ENCODE assay signal across 28 cellular contexts in the genomic region with DNA sequence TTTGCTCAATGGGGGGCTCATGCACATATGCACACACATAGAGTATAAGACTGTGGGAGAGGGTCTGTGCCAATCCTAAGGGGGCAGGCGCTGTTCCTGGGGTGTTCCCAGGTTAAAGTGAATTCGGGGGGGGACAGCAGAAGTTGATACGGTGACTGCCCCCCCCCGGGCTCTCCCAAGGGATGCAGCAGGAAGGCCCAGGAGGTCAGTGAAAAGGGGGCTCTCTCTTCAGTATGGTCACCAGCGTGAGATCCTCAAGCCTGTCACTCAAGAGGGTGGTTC. TPM values are rescaled to one million over a fixed set of nuclear protein-coding genes. Genes with fewer than 3 reads are reported as not detected.
"Had no signal": no experiment of that assay in that cellular context is flagged by ENCODE, and none has a peak within 500 bp of the region (broad histone marks: within the 10 kb centered on the region; RNA-seq: fewer than 3 reads in every experiment).

No MANE protein-coding gene starts in this region.

- H3K36me3 ChIP-seq: adrenal gland had no signal

- H3K27me3 ChIP-seq: adrenal gland had no signal

- H3K27ac ChIP-seq: adrenal gland, VCaP had no signal

- H3K9me3 ChIP-seq: adrenal gland had no signal

- FAIRE-seq: RCC 7860 had no signal

- DNase-seq: activated CD4-positive, alpha-beta T cell treated with anti-CD3 and anti-CD28 coated beads for 4 hours; activated CD4-positive, CD25-positive, alpha-beta regulatory T cell; activated CD8-positive, alpha-beta memory T cell treated with anti-CD3 and anti-CD28 coated beads, Interleukin-2, amount 50 U/mL, for 4 hours; activated CD8-positive, alpha-beta T cell treated with anti-CD3 and anti-CD28 coated beads for 36 hours; activated naive CD4-positive, alpha-beta T cell treated with anti-CD3 and anti-CD28 coated beads, Interleukin-2, amount 50 U/mL, for 16 hours; activated naive CD8-positive, alpha-beta T cell treated with anti-CD3 and anti-CD28 coated beads, Interleukin-2, amount 10 ng/mL, durations not matched to agents 7 days and 5 days; activated T-cell treated with anti-CD3 and anti-CD28 coated beads, Interleukin-2, amount 50 U/mL, for 1 hour; adrenal gland; anterior cingulate cortex; cerebellar nuclear complex; MV-4-11; NCI-H1092 treated with DMSO at 0.1 percent for 48 hours; NCI-H1417 treated with DMSO at 0.1 percent for 48 hours; NCI-H1694; NCI-H2029; NCI-H2107; NCI-H2171 treated with DMSO at 0.1 percent for 48 hours; NCI-H226; NCI-H526; PC-3; SHP77 treated with DMSO at 0.1 percent for 48 hours; T-cell had no signal

- ATAC-seq: activated CD8-positive, alpha-beta T cell treated with anti-CD3 and anti-CD28 coated beads for 36 hours; PC-3; T-cell had no signal

- H3K4me3 ChIP-seq: adrenal gland had no signal

RNA-seq across cellular contexts. Expression of gene SPDYE6, which starts 32.4 kb away (rescaled TPM):
- total RNA-seq: activated CD8-positive, alpha-beta T cell treated with anti-CD3 and anti-CD28 coated beads for 36 hours; activated naive CD8-positive, alpha-beta T cell treated with anti-CD3 and anti-CD28 coated beads, Interleukin-2, amount 10 ng/mL, durations not matched to agents 7 days and 5 days; adrenal gland; cardiac septum; MCF 10A; NCI-H460; PC-3; T-cell; T-helper 2 cell treated with Interferon-gamma antibody and Interleukin-4, amounts not matched to agents 100 ng/mL and 5 ng/mL, for 36 hours had no signal
- polyA plus RNA-seq: adrenal gland had no signal
